8 cellular contexts compared by ENCODE assay signal in genomic region chr13:48000559-48001126, GRCh38. TPM values are rescaled to one million over a fixed set of nuclear protein-coding genes. Genes with fewer than 3 reads are reported as not detected.
A peak's percentile ranks its signal among the peaks of the same experiment; 100 is the strongest.
DNase-seq lines count a peak whose midpoint lies in the region; ATAC-seq and TF ChIP-seq lines count a peak whose summit lies in the region.

No MANE protein-coding gene starts in this region.

- H3F3A ChIP-seq in PC-9 (ENCODE audit: insufficient read depth, low read depth), result peaks cover 14% of the 10 kb centered on the region

- no peaks in the 10 kb centered on the region for H3K9me3 ChIP-seq in PC-9 (ENCODE audit: insufficient read depth, low read depth)

- intact Hi-C loops in PC-9 (cut with micrococcal nuclease; ENCODE audit: unreplicated experiment), result loop anchor here (1.0 kb wide), 1 partner anchor 37 kb away; the partner anchor contains the start of gene NUDT15

- H3K4me3 Mint-ChIP-seq in mesothelial cell of epicardium, result peak overlapping the region; percentile 98

- H3K4me1 ChIP-seq in PC-9 (replicated peaks; ENCODE audit: insufficient read depth), result peaks cover 22% of the 10 kb centered on the region

- POLR2A ChIA-PET in PC-9 (lab: Charles Lee; ENCODE audit: unreplicated experiment), result interaction anchor here (0.7 kb wide), 1 partner anchor 531 kb away, joined by 3 read pairs; no protein-coding TSS in a partner anchor

- no peaks in the 10 kb centered on the region for H3K27me3 ChIP-seq in PC-9 (ENCODE audit: insufficient read depth, low read depth)

- TF ChIP-seq CTCF in PC-9 (conservative IDR thresholded peaks at IDR 0.05), result no peak
- TF ChIP-seq CTCF in mesothelial cell of epicardium (IDR thresholded peaks at IDR 0.05; ENCODE audit: unreplicated experiment), result no peak

- H3K36me3 Mint-ChIP-seq in mesothelial cell of epicardium, result peaks cover 4% of the 10 kb centered on the region

- peak overlapping the region; percentile 91 for H3K4me2 ChIP-seq in PC-9

- peak overlapping the region; percentile 86 for H3K4me3 ChIP-seq in PC-9

- peak; percentile 41 for ATAC-seq in HG02759 (IDR thresholded peaks at IDR 0.05; ENCODE audit: unreplicated experiment)

- CTCF ChIA-PET in PC-9 (lab: Charles Lee), result no interaction called here

- peak overlapping the region; percentile 40; the same call in 1 of the 2 replicates for H3K27ac ChIP-seq in PC-9

- peak overlapping the region; percentile 90 for H3K27ac Mint-ChIP-seq in mesothelial cell of epicardium

- H3K36me3 ChIP-seq in PC-9 (ENCODE audit: low read depth), result no peaks in the 10 kb centered on the region

- TSS peak; percentile 49 for BruUV-seq in PC-9 (replicated peaks; lab: Mats Ljungman, UMichigan)

- H3K4me1 Mint-ChIP-seq in mesothelial cell of epicardium, result peaks cover 25% of the 10 kb centered on the region

- DNase-seq in stimulated activated CD4-positive, alpha-beta T cell treated with anti-CD3 and anti-CD28 coated beads, Interleukin-12 subunit alpha, Interleukin-12 subunit beta, amount 100 ng/mL, for 48 hours (ENCODE audit: low read depth in 2 of 3, low spot score in 1 of 3), result peak in 2 of 3 donors; percentile 2 to 3
- DNase-seq in stimulated activated CD4-positive, alpha-beta T cell treated with anti-CD3 and anti-CD28 coated beads, Interleukin-4, amount 100 ng/mL, for 4 hours, result no peak
- no peak for DNase-seq in PC-9
- DNase-seq in effector CD8-positive, alpha-beta T cell (lab: John Stamatoyannopoulos, UW), result peak; percentile 2
- peak in 1 of 2 experiments; percentile 53 for DNase-seq in mesothelial cell of epicardium (ENCODE audit: low spot score in 2 of 2, unreplicated experiment in 2 of 2)
- no peak for DNase-seq in midbrain (lab: John Stamatoyannopoulos, UW)
- DNase-seq in NCI-H524 treated with DMSO at 0.1 percent for 48 hours (lab: John Stamatoyannopoulos, UW), result no peak

- H3K9me3 Mint-ChIP-seq in mesothelial cell of epicardium, result no peaks in the 10 kb centered on the region

- peak overlapping the region; percentile 97 for H2AFZ ChIP-seq in PC-9

- H3K79me2 ChIP-seq in PC-9 (ENCODE audit: low read depth), result peaks cover 45% of the 10 kb centered on the region

- H4K20me1 ChIP-seq in PC-9 (ENCODE audit: insufficient read depth), result no peaks in the 10 kb centered on the region

- H3K27me3 Mint-ChIP-seq in mesothelial cell of epicardium (ENCODE audit: low read depth), result no peaks in the 10 kb centered on the region

- no peaks in the 10 kb centered on the region for H3K9me2 ChIP-seq in PC-9 (ENCODE audit: insufficient read depth)

RNA-seq across cellular contexts. Expression of gene SUCLA2, which starts 0.4 kb away (rescaled TPM):
- total RNA-seq in PC-9 (2021) (32.0 and 44.8 TPM in 2 replicates), mesothelial cell of epicardium (39.3 to 41.1 TPM (median 40.0 TPM) in 3 replicates)

RNA-seq across cellular contexts. Expression of gene NUDT15, which starts 36.9 kb away (rescaled TPM):
- total RNA-seq in PC-9 (2021), result 13.4 and 16.1 TPM in 2 replicates
- total RNA-seq in mesothelial cell of epicardium, result 10.4 to 10.8 TPM (median 10.6 TPM) in 3 replicates

Comparison
In these comparisons a context has a peak if more than half of its experiments do, and no peak if none do; other contexts are left out.
1. DNase-seq: peak in stimulated activated CD4-positive, alpha-beta T cell treated with anti-CD3 and anti-CD28 coated beads, Interleukin-12 subunit alpha, Interleukin-12 subunit beta, amount 100 ng/mL, for 48 hours (2 of 3) and effector CD8-positive, alpha-beta T cell (single experiment); none in stimulated activated CD4-positive, alpha-beta T cell treated with anti-CD3 and anti-CD28 coated beads, Interleukin-4, amount 100 ng/mL, for 4 hours (0 of 2), PC-9 (0 of 2), midbrain (single experiment) and NCI-H524 treated with DMSO at 0.1 percent for 48 hours (single experiment).